ENCODE assay signal across 8 cellular contexts in the genomic region with DNA sequence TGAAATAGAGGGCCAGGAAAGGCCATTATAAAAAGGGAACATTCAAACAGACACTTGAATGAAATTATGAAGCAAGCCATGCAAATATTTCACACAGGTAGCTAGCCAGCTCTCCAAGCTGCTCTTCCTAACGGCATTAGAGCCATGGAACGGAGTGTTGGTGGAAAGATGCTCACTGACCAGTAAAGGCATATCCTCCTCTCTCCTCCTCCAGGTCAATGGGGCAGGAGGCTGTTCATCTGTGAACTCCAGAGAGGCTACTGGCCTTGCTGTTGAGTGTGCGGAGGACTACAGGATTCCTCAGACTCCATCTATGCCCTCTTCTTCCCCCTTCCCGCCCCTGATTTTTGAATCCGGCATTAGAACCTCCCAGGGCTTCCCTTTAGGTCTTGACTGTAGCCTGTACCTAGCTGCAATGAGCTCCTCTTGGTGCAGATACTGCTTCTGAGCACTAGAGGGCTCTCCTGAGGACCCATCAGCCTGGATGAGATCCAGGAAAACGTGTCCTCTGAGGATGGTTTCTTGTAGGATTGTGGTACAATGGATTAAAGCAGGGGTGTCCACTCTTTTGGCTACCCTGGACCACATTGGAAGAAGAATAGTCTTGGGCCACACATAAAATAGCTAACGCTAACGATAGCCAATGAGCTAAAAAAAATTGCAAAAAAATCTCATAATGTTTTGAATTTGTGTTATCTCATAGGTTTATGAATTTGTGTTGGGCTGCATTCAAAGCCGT.
DNase-seq lines count a peak whose midpoint lies in the region; ATAC-seq, FAIRE-seq and TF ChIP-seq lines count a peak whose summit lies in the region.

No MANE protein-coding gene starts in this region.

- H3K4me1 ChIP-seq in HAP-1 (no peaks in the 10 kb centered on the region), HepG2 (ENCODE audit: insufficient read depth, low read length) (no peaks in the 10 kb centered on the region), thoracic aorta (ENCODE audit: control insufficient read depth in 1 of 2, low read depth in 2 of 2) (peaks cover 0 to 5% of the 10 kb centered on the region in 2 donors)

- no peak for TF ChIP-seq EP300 in HepG2 (IDR thresholded peaks at IDR 0.05; ENCODE audit: low read depth in 2 of 2, low read length in 2 of 2)
- TF ChIP-seq EP300 in HepG2 (CRISPR knock-in tag; IDR thresholded peaks at IDR 0.05; ENCODE audit: borderline replicate concordance), result no peak

- peak; percentile 88 for FAIRE-seq in HepG2 (lab: Jason Lieb, UNC)

- no peak overlapping the region for H3K4me2 ChIP-seq in HepG2 (ENCODE audit: low read depth, low read length)

- 1% methylated on average over 8 of the region's 9 CpGs for WGBS in HepG2 (ENCODE audit: low lambda C conversion rate)

- H3K9me3 ChIP-seq in HAP-1, result no peaks in the 10 kb centered on the region
- H3K9me3 ChIP-seq in HepG2 (ENCODE audit: low read length), result no peaks in the 10 kb centered on the region
- H3K9me3 ChIP-seq in thoracic aorta, result no peaks in the 10 kb centered on the region

- no peaks in the 10 kb centered on the region for H3K36me3 ChIP-seq in HAP-1 (replicated peaks)
- no peaks in the 10 kb centered on the region for H3K36me3 ChIP-seq in HepG2 (replicated peaks in 1 of 2; ENCODE audit: control insufficient read depth in 1 of 2, insufficient read depth in 2 of 2, low read length in 2 of 2)
- no peaks in the 10 kb centered on the region for H3K36me3 ChIP-seq in thoracic aorta

- H3K4me3 ChIP-seq in HAP-1 (no peak overlapping the region), HepG2 (replicated peaks in 1 of 3; ENCODE audit: insufficient read depth in 1 of 3, low read depth in 2 of 3, low read length in 3 of 3) (no peak overlapping the region), thoracic aorta (no peak overlapping the region)

- no peak overlapping the region for H3K27ac ChIP-seq in HepG2 (ENCODE audit: extremely low read length, insufficient read depth, low read length)
- no peak overlapping the region for H3K27ac ChIP-seq in thoracic aorta

- CTCF ChIA-PET in HepG2 (lab: Yijun Ruan, JAX; ENCODE audit: low intra/inter-chr PET ratio, low total read pairs), result interaction anchor here (1.1 to 4.0 kb wide), 2 partner anchors 452 to 464 kb away, joined by 3 to 46 read pairs; no protein-coding TSS in a partner anchor

- intact Hi-C loops in HepG2 (cut with micrococcal nuclease; ENCODE audit: unreplicated experiment), result loop anchor here (2.0 to 10.0 kb wide), 3 partner anchors 289 to 903 kb away; a partner anchor contains a TSS

- H3K79me2 ChIP-seq in HepG2 (ENCODE audit: insufficient read depth, low read length), result no peaks in the 10 kb centered on the region

- peak; percentile 93 for ATAC-seq in HepG2
- no peak for ATAC-seq in thoracic aorta (ENCODE audit: insufficient number of reproducible peaks, low FRiP score, low read depth)

- peak; percentile 78 for TF ChIP-seq CTCF in HepG2 (CRISPR knock-in tag; IDR thresholded peaks at IDR 0.05)
- TF ChIP-seq CTCF in thoracic aorta (IDR thresholded peaks at IDR 0.05), result peak; percentile 67

- POLR2A ChIA-PET in HepG2 (lab: Yijun Ruan, JAX), result no interaction called here

- no peak for TF ChIP-seq POLR2A in HepG2 (IDR thresholded peaks at IDR 0.05; ENCODE audit: insufficient read depth in 1 of 2, low read depth in 2 of 2, low read length in 2 of 2)

- no peaks in the 10 kb centered on the region for H3K27me3 ChIP-seq in HAP-1 (ENCODE audit: low read depth)
- H3K27me3 ChIP-seq in HepG2 (ENCODE audit: control insufficient read depth in 1 of 2, insufficient read depth in 2 of 2, low read length in 2 of 2), result peaks cover 0 to 7% of the 10 kb centered on the region in 2 experiments; a peak in 2 of 5 replicates
- no peaks in the 10 kb centered on the region for H3K27me3 ChIP-seq in thoracic aorta (replicated peaks; ENCODE audit: insufficient read depth)

- no peak overlapping the region for H2AFZ ChIP-seq in HepG2 (ENCODE audit: low read length)

- in situ Hi-C loops in HAP-1 (cut with MboI; ENCODE audit: low sequenced_read_pairs) (loop anchor here (25.0 kb wide), 1 partner anchor 431 kb away; no protein-coding TSS in a partner anchor), HepG2 (cut with HindIII; ENCODE audit: extremely low pct_ligation_motif_present, low pct_unique_long_range_greater_than_20kb) (loop anchor here (5.0 to 10.0 kb wide), 2 partner anchors 451 to 909 kb away; no protein-coding TSS in a partner anchor)

- TF ChIP-seq RAD21 in HepG2 (CRISPR knock-in tag; IDR thresholded peaks at IDR 0.05), result no peak

- H3K9ac ChIP-seq in HepG2 (ENCODE audit: insufficient read depth, low read depth, low read length), result no peak overlapping the region

- no peaks in the 10 kb centered on the region for H4K20me1 ChIP-seq in HepG2 (ENCODE audit: insufficient read depth, low read length)

- BruUV-seq in HepG2 (replicated peaks; lab: Mats Ljungman, UMichigan), result no TSS peak

- DNase-seq in ELR (ENCODE audit: low read depth), result peak; percentile 78
- peak; percentile 60 to 68 for DNase-seq in HAP-1 (ENCODE audit: low spot score in 2 of 2)
- DNase-seq in NCI-H1048 (lab: John Stamatoyannopoulos, UW), result peak; percentile 49
- peak; percentile 56 for DNase-seq in SKM-1 treated with dmso at 0.1 percent for 144 hours (lab: John Stamatoyannopoulos, UW; ENCODE audit: unreplicated experiment)
- DNase-seq in dermis blood vessel endothelial cell, result peak; percentile 80
- peak; percentile 55 for DNase-seq in HepG2 (ENCODE audit: low spot score)
- DNase-seq in thoracic aorta (ENCODE audit: low spot score), result no peak
- DNase-seq in activated effector memory CD4-positive, alpha-beta T cell treated with Interleukin-2 at 50 U/mL for 16 hours, result no peak

TF ChIP-seq in HepG2, 621 proteins besides CTCF, POLR2A, EP300 and RAD21:
- TF ChIP-seq ZMAT3 (CRISPR knock-in tag; conservative IDR thresholded peaks at IDR 0.05) (no peak), KMT2A (CRISPR knock-in tag; IDR thresholded peaks at IDR 0.05) (no peak), STAG1 (CRISPR knock-in tag; IDR thresholded peaks at IDR 0.05) (peak; percentile 45), SMC3 (IDR thresholded peaks at IDR 0.05; ENCODE audit: low read length) (peak; percentile 56; the same call in 1 of the 2 replicates)

Comparison
In these comparisons a context has a peak if more than half of its experiments do, and no peak if none do; other contexts are left out.
1. DNase-seq: peak in ELR (single experiment), HAP-1 (2 of 2), NCI-H1048 (single experiment), SKM-1 treated with dmso at 0.1 percent for 144 hours (single experiment), dermis blood vessel endothelial cell (single experiment) and HepG2 (single experiment); none in thoracic aorta (single experiment) and activated effector memory CD4-positive, alpha-beta T cell treated with Interleukin-2 at 50 U/mL for 16 hours (single experiment).